1 cellular context compared by ENCODE assay signal in genomic region chr3:129317014-129317771, GRCh38.
TF ChIP-seq lines count a peak whose summit lies in the region.

No MANE protein-coding gene starts in this region.

TF ChIP-seq in SK-N-SH, 30 proteins besides CTCF, POLR2A, EP300 and RAD21 (continued from another document):
- TF ChIP-seq, protein P1, sequence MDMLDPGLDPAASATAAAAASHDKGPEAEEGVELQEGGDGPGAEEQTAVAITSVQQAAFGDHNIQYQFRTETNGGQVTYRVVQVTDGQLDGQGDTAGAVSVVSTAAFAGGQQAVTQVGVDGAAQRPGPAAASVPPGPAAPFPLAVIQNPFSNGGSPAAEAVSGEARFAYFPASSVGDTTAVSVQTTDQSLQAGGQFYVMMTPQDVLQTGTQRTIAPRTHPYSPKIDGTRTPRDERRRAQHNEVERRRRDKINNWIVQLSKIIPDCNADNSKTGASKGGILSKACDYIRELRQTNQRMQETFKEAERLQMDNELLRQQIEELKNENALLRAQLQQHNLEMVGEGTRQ (IDR thresholded peaks at IDR 0.05; ENCODE audit: borderline replicate concordance, low read depth, low read length): no peak
- no peak for TF ChIP-seq USF1 (IDR thresholded peaks at IDR 0.05; ENCODE audit: borderline replicate concordance, low read depth)
- no peak for TF ChIP-seq RCOR1 (IDR thresholded peaks at IDR 0.05; ENCODE audit: low read length)
- no peak for TF ChIP-seq YY1 (IDR thresholded peaks at IDR 0.05; ENCODE audit: low read depth)
- TF ChIP-seq MXI1 (IDR thresholded peaks at IDR 0.05; ENCODE audit: low read depth, low read length): no peak
- TF ChIP-seq CHD2 (IDR thresholded peaks at IDR 0.05; ENCODE audit: low read length, partially characterized antibody): no peak
